Comparison of ENCODE assay signal across 7 cellular contexts in genomic region chr3:49173116-49173791, GRCh38. TPM values are rescaled to one million over a fixed set of nuclear protein-coding genes. Genes with fewer than 3 reads are reported as not detected.
DNase-seq lines count a peak whose midpoint lies in the region; ATAC-seq and TF ChIP-seq lines count a peak whose summit lies in the region.
"Had no signal": no experiment of that assay in that cellular context is flagged by ENCODE, and none has a peak within 500 bp of the region (broad histone marks: within the 10 kb centered on the region; RNA-seq: fewer than 3 reads in every experiment).

No MANE protein-coding gene starts in this region.

- TF ChIP-seq CTCF in A673 (conservative IDR thresholded peaks at IDR 0.05; ENCODE audit: low read depth, low read length): no peak

- no peaks in the 10 kb centered on the region for H3K9me3 ChIP-seq in A673 (ENCODE audit: low read depth, low read length, poor library complexity, severe bottlenecking)

- ATAC-seq in SK-N-SH treated with all-trans-retinoic acid at 6 μM for 48 hours: peak; percentile 4; the same call in 2 of the 3 replicates
- peak; percentile 5 for ATAC-seq in left lobe of liver
- ATAC-seq in HG02642 (IDR thresholded peaks at IDR 0.05; ENCODE audit: poor library complexity, unreplicated experiment): no peak
- no peak for ATAC-seq in GM21381 (IDR thresholded peaks at IDR 0.05; ENCODE audit: unreplicated experiment)

- H3K27ac ChIP-seq in A673 (ENCODE audit: low read depth, low read length, poor library complexity, severe bottlenecking): no peak overlapping the region

- BruUV-seq in A673 (replicated peaks; lab: Mats Ljungman, UMichigan): no TSS peak

- peak; percentile 28 for DNase-seq in A673 (ENCODE audit: low spot score)
- peak; percentile 68 for DNase-seq in left lobe of liver (ENCODE audit: low spot score)
- DNase-seq in activated gamma-delta T cell (lab: John Stamatoyannopoulos, UW): no peak
- DNase-seq: activated effector memory CD4-positive, alpha-beta T cell treated with anti-CD3 and anti-CD28 coated beads, Interleukin-2, amount 50 U/mL, for 16 hours had no signal

- H3K27me3 ChIP-seq in A673 (replicated peaks; ENCODE audit: insufficient read depth, low read depth, low read length, poor library complexity): no peaks in the 10 kb centered on the region

- POLR2A ChIA-PET in A673 (lab: Charles Lee; ENCODE audit: low non-redundant PET): no interaction called here

- CTCF ChIA-PET in A673 (lab: Charles Lee): no interaction called here

- intact Hi-C loops in A673 (cut with micrococcal nuclease; ENCODE audit: unreplicated experiment): loop anchor here (10.0 kb wide), 1 partner anchor 272 kb away; no protein-coding TSS in a partner anchor

- no peaks in the 10 kb centered on the region for H3K4me1 ChIP-seq in A673 (ENCODE audit: insufficient read depth, low read length, poor library complexity, severe bottlenecking)

- no peak overlapping the region for H3K4me3 ChIP-seq in A673 (ENCODE audit: low read depth, low read length, poor library complexity, severe bottlenecking)

- no peaks in the 10 kb centered on the region for H3K36me3 ChIP-seq in A673 (ENCODE audit: insufficient read depth, low read length, poor library complexity, severe bottlenecking)

TF ChIP-seq in SK-N-SH treated with all-trans-retinoic acid at 6 μM for 48 hours, 23 proteins besides CTCF, POLR2A, EP300 and RAD21:
- TF ChIP-seq TSHZ2 (CRISPR knock-in tag; IDR thresholded peaks at IDR 0.05) (peak; percentile 10; the same call in 1 of the 2 replicates), CREB5 (CRISPR knock-in tag; IDR thresholded peaks at IDR 0.05; ENCODE audit: low read depth) (no peak)

RNA-seq across cellular contexts. Expression of gene KLHDC8B, which starts 1.9 kb away (rescaled TPM):
- 5.1 and 6.9 TPM in 2 replicates for total RNA-seq in A673 (2021)
- total RNA-seq in left lobe of liver: 14.0 TPM

RNA-seq across cellular contexts. Expression of gene CCDC71, which starts 7.1 kb away (rescaled TPM):
- total RNA-seq in A673 (2021) (10.4 and 10.6 TPM in 2 replicates), left lobe of liver (9.2 TPM)

RNA-seq across cellular contexts. Expression of gene LAMB2, which starts 40.4 kb away (rescaled TPM):
- total RNA-seq in A673 (2021) (45.9 and 57.3 TPM in 2 replicates), left lobe of liver (172 TPM)

RNA-seq across cellular contexts. Expression of gene USP19, which starts 52.6 kb away (rescaled TPM):
- total RNA-seq in A673 (2021) (37.5 and 44.9 TPM in 2 replicates), left lobe of liver (37.1 TPM)

Comparison
In these comparisons a context has a peak if more than half of its experiments do, and no peak if none do; other contexts are left out.
1. ATAC-seq: peak in SK-N-SH treated with all-trans-retinoic acid at 6 μM for 48 hours (single experiment) and left lobe of liver (single experiment); none in HG02642 (single experiment) and GM21381 (single experiment).